ENCODE assay signal across 9 cellular contexts in the genomic region with DNA sequence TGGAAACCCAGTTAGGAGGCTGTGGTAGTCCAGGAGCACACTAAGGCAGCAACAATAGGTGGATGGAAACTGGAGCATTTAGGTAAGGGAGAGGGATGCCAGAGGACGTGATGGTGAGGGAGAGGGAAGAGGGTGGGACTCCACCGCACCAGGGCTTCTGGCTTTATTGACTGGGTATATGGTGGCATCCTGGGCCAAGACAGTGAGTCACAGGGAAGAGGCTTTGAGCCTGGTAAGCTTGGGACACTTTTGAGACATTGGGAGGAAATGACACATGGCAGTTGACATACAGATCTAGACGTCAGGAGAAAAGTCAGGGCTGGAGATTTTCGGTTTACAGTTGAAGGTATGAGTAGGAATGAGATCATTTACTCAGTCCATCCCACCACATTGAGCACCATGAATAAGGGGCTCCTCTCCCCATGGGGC. TPM values are rescaled to one million over a fixed set of nuclear protein-coding genes. Genes with fewer than 3 reads are reported as not detected.
DNase-seq lines count a peak whose midpoint lies in the region; ATAC-seq lines count a peak whose summit lies in the region.
"Had no signal": no experiment of that assay in that cellular context is flagged by ENCODE, and none has a peak within 500 bp of the region (broad histone marks: within the 10 kb centered on the region; RNA-seq: fewer than 3 reads in every experiment).

No MANE protein-coding gene starts in this region.

- in situ Hi-C loops in KBM-7 (cut with MboI; ENCODE audit: low pct_unique_long_range_greater_than_20kb, low sequenced_read_pairs), result no loop called here

- peak overlapping the region in 1 of 3 donors; percentile 10 for H3K4me3 Mint-ChIP-seq in T-cell
- peak overlapping the region; percentile 60 for H3K4me3 Mint-ChIP-seq in stimulated activated naive CD8-positive, alpha-beta T cell treated with anti-CD3 and anti-CD28 coated beads, Interleukin-15, Interleukin-2, amounts not matched to agents 100 ng/mL and 50 ng/mL, for 24 hours

- H3K4me1 Mint-ChIP-seq in T-cell, result peaks cover 54 to 65% (median 58%) of the 10 kb centered on the region in 3 donors
- H3K4me1 Mint-ChIP-seq in stimulated activated naive CD8-positive, alpha-beta T cell treated with anti-CD3 and anti-CD28 coated beads, Interleukin-15, Interleukin-2, amounts not matched to agents 100 ng/mL and 50 ng/mL, for 24 hours (ENCODE audit: low read depth), result peaks cover 78% of the 10 kb centered on the region

- POLR2A ChIA-PET in T-cell (lab: Charles Lee), result no interaction called here

- H3K27ac Mint-ChIP-seq in T-cell, result peak overlapping the region; percentile 71 to 85
- H3K27ac Mint-ChIP-seq in stimulated activated naive CD8-positive, alpha-beta T cell treated with anti-CD3 and anti-CD28 coated beads, Interleukin-15, Interleukin-2, amounts not matched to agents 100 ng/mL and 50 ng/mL, for 24 hours, result peak overlapping the region; percentile 99

- H3K27ac ChIP-seq in epithelial cell of prostate, result peak overlapping the region; percentile 98
- H3K27ac ChIP-seq: 22Rv1 had no signal

- CTCF ChIA-PET in T-cell (lab: Charles Lee), result no interaction called here

- H3K9me3 Mint-ChIP-seq in T-cell, result no peaks in the 10 kb centered on the region
- no peaks in the 10 kb centered on the region for H3K9me3 Mint-ChIP-seq in stimulated activated naive CD8-positive, alpha-beta T cell treated with anti-CD3 and anti-CD28 coated beads, Interleukin-15, Interleukin-2, amounts not matched to agents 100 ng/mL and 50 ng/mL, for 24 hours

- peak; percentile 34 for DNase-seq in NK-92 treated with Interleukin-12 subunit alpha and Interleukin-12 subunit beta, amount 100 ng/mL, for 24 hours (lab: John Stamatoyannopoulos, UW)
- DNase-seq in NK-92 (lab: John Stamatoyannopoulos, UW; ENCODE audit: unreplicated experiment) (no peak), T-cell (peak in 1 of 34 experiments; percentile 23), epithelial cell of prostate (ENCODE audit: low read depth, low spot score) (peak; percentile 85), KBM-7 (no peak), NCI-H2171 (lab: John Stamatoyannopoulos, UW) (no peak), DMS114 treated with DMSO at 0.1 percent for 48 hours (lab: John Stamatoyannopoulos, UW; ENCODE audit: unreplicated experiment) (no peak)

- peaks cover 0 to 13% of the 10 kb centered on the region in 2 donors for H3K27me3 Mint-ChIP-seq in T-cell
- no peaks in the 10 kb centered on the region for H3K27me3 Mint-ChIP-seq in stimulated activated naive CD8-positive, alpha-beta T cell treated with anti-CD3 and anti-CD28 coated beads, Interleukin-15, Interleukin-2, amounts not matched to agents 100 ng/mL and 50 ng/mL, for 24 hours

- no peaks in the 10 kb centered on the region for H3K36me3 Mint-ChIP-seq in T-cell
- no peaks in the 10 kb centered on the region for H3K36me3 Mint-ChIP-seq in stimulated activated naive CD8-positive, alpha-beta T cell treated with anti-CD3 and anti-CD28 coated beads, Interleukin-15, Interleukin-2, amounts not matched to agents 100 ng/mL and 50 ng/mL, for 24 hours (ENCODE audit: low read depth)

- no peak for ATAC-seq in T-cell (replicated peaks in 1 of 4)

RNA-seq across cellular contexts. Expression of gene NT5E, which starts 14.9 kb away (rescaled TPM):
- total RNA-seq in T-cell, result 10 to 100 TPM in 3 of 5 donors, 1 to 10 TPM in 2; 8.0 to 18.6 (median 11.0) TPM

Comparison
In these comparisons a context has a peak if more than half of its experiments do, and no peak if none do; other contexts are left out.
1. DNase-seq: peak in NK-92 treated with Interleukin-12 subunit alpha and Interleukin-12 subunit beta, amount 100 ng/mL, for 24 hours (single experiment) and epithelial cell of prostate (single experiment); none in NK-92 (single experiment), KBM-7 (single experiment), NCI-H2171 (single experiment) and DMS114 treated with DMSO at 0.1 percent for 48 hours (single experiment).